Comparison of ENCODE assay signal across 12 cellular contexts in the genomic region with DNA sequence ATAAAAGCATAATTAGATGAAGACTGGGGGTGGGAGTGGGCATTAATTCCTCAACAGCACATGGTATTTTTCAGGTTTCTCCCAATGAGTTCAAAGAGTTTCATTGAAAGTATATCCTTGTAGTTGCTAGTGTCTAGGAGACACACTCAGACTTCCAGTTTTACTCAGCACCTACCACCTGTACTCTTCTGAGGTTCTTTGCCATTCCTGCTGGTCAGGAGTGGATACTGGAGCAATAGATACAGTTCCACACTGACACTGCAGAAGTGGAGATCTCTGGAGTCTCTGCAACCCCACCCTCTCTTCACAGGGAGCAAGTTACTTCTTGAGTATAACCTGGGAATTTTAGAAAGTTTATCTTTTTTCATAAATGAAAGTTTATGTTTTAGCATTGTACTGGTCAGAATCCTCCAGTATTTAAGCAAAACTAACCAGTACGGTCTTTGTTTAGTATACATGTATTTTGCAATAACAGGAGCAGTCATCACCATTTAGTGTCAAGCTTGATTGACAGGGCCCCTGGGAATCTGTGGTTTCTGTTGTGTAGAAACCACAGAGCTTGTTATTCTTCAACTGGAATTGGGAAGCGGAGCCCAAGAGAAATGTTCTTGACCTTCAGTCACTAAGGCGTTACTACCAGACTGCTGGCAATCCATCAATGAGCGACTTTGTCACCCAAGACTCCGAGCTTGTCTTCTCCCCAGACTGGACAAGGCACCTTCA.
DNase-seq lines count a peak whose midpoint lies in the region; ATAC-seq, FAIRE-seq and TF ChIP-seq lines count a peak whose summit lies in the region.
"Had no signal": no experiment of that assay in that cellular context is flagged by ENCODE, and none has a peak within 500 bp of the region (broad histone marks: within the 10 kb centered on the region; RNA-seq: fewer than 3 reads in every experiment).

No MANE protein-coding gene starts in this region.

- ATAC-seq in GM19324 (IDR thresholded peaks at IDR 0.05; ENCODE audit: low FRiP score, unreplicated experiment) = no peak
- no peak for ATAC-seq in GM19328 (IDR thresholded peaks at IDR 0.05; ENCODE audit: unreplicated experiment)
- ATAC-seq: stimulated activated naive CD8-positive, alpha-beta T cell treated with anti-CD3 and anti-CD28 coated beads, Interleukin-15, Interleukin-2, amounts not matched to agents 100 U/mL and 50 U/mL, for 24 hours; T-helper 17 cell had no signal

- FAIRE-seq in GM19239 (lab: Jason Lieb, UNC) = peak; percentile 89

- TF ChIP-seq CTCF in cardiac fibroblast (IDR thresholded peaks at IDR 0.05; ENCODE audit: low read depth, low read length) = no peak

- no peak overlapping the region for H3K4me3 ChIP-seq in cardiac fibroblast (replicated peaks in 1 of 2; ENCODE audit: low read depth in 2 of 2, low read length in 2 of 2)

- no peak for DNase-seq in GM19239 (ENCODE audit: insufficient read length, low spot score)
- peak; percentile 58 for DNase-seq in NCI-H187 treated with DMSO at 0.1 percent for 48 hours (lab: John Stamatoyannopoulos, UW)
- peak; percentile 24 to 48 for DNase-seq in cardiac fibroblast (ENCODE audit: low read depth in 2 of 2)
- DNase-seq in pons (ENCODE audit: low spot score) = peak; percentile 61
- no peak for DNase-seq in T1000 (lab: John Stamatoyannopoulos, UW)
- no peak for DNase-seq in RPMI8226
- DNase-seq: DND-41; NCI-H345; stimulated activated naive CD8-positive, alpha-beta T cell treated with anti-CD3 and anti-CD28 coated beads, Interleukin-15, Interleukin-2, amounts not matched to agents 100 U/mL and 50 U/mL, for 24 hours; T-helper 17 cell had no signal

Comparison
In these comparisons a context has a peak if more than half of its experiments do, and no peak if none do; other contexts are left out.
1. DNase-seq: peak in NCI-H187 treated with DMSO at 0.1 percent for 48 hours (single experiment), cardiac fibroblast (2 of 2) and pons (single experiment); none in GM19239 (single experiment), T1000 (single experiment) and RPMI8226 (single experiment).